ENCODE assay signal across 21 cellular contexts in the genomic region with DNA sequence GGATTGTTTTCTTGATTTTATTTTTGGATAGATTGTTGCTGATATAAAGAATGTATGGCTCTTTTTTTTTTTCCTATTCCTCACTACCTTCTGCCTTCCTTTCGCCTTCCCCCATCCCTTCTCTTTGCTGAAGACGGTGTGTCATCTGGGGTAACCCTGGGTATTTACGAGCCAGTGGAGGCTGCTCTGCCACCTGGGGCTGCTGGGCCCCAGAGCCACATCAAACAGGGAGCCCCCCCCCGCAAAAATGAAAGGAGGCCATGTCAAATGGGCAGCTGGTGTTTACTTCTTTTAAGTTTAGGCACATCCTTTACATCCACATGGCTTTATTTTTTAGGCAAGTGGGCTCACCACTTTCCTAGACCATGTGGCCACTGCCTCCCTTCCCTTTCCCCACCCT. TPM values are rescaled to one million over a fixed set of nuclear protein-coding genes. Genes with fewer than 3 reads are reported as not detected.
DNase-seq lines count a peak whose midpoint lies in the region; ATAC-seq and TF ChIP-seq lines count a peak whose summit lies in the region.
"Had no signal": no experiment of that assay in that cellular context is flagged by ENCODE, and none has a peak within 500 bp of the region (broad histone marks: within the 10 kb centered on the region; RNA-seq: fewer than 3 reads in every experiment).

No MANE protein-coding gene starts in this region.

- no peak overlapping the region for H3K4me3 ChIP-seq in CD4-positive, alpha-beta memory T cell (ENCODE audit: low read length in 2 of 2)
- H3K4me3 ChIP-seq in psoas muscle: no peak overlapping the region
- H3K4me3 ChIP-seq: A549, prostate gland, SK-N-MC, smooth muscle cell, vagina had no signal

- intact Hi-C loops in CD4-positive, alpha-beta memory T cell (cut with micrococcal nuclease): no loop called here
- intact Hi-C loops in psoas muscle (cut with DNase I): no loop called here

- 54 to 70% (median 69%) methylated on average over 4 of the region's 4 CpGs for WGBS in psoas muscle, 3 donors

- peaks cover 4% of the 10 kb centered on the region for H3K9me3 Mint-ChIP-seq in activated CD4-positive, alpha-beta T cell treated with anti-CD3 and anti-CD28 coated beads, Interleukin-2, amount 10 ng/mL, durations not matched to agents 7 days and 5 days
- H3K9me3 Mint-ChIP-seq in CD4-positive, alpha-beta memory T cell: peaks cover 0 to 2% (median 0%) of the 10 kb centered on the region in 8 donors
- peaks cover 2% of the 10 kb centered on the region for H3K9me3 Mint-ChIP-seq in memory B cell

- no peak for DNase-seq in activated CD4-positive, alpha-beta T cell treated with anti-CD3 and anti-CD28 coated beads, Interleukin-2, amount 10 ng/mL, durations not matched to agents 7 days and 5 days
- no peak for DNase-seq in activated CD4-positive, alpha-beta T cell treated with anti-CD3 and anti-CD28 coated beads, Interleukin-2, amount 50 U/mL, for 48 hours
- peak in 1 of 5 donors; percentile 65 for DNase-seq in CD4-positive, alpha-beta memory T cell
- peak; percentile 43 for DNase-seq in SW480 (ENCODE audit: low spot score)
- DNase-seq in memory B cell (ENCODE audit: low spot score in 2 of 2): no peak
- no peak for DNase-seq in psoas muscle
- DNase-seq: activated CD4-positive, alpha-beta T cell treated with anti-CD3 and anti-CD28 coated beads, Interleukin-2, amount 50 U/mL, for 1 hour; aorta; cerebellar nuclear complex; effector memory CD4-positive, alpha-beta T cell; left cardiac atrium; MV-4-11; NCI-H1694 treated with DMSO at 0.1 percent for 48 hours; stimulated activated CD4-positive, alpha-beta T cell treated with anti-CD3 and anti-CD28 coated beads, Interleukin-4, amount 100 ng/mL, for 4 hours had no signal

- H3K9me3 ChIP-seq in CD4-positive, alpha-beta memory T cell (ENCODE audit: control insufficient read depth in 1 of 2, low read length in 2 of 2): no peaks in the 10 kb centered on the region
- no peaks in the 10 kb centered on the region for H3K9me3 ChIP-seq in psoas muscle
- H3K9me3 ChIP-seq: prostate gland, vagina had no signal

- POLR2A ChIA-PET in activated CD4-positive, alpha-beta T cell treated with anti-CD3 and anti-CD28 coated beads, Interleukin-2, amount 10 ng/mL, durations not matched to agents 7 days and 5 days (lab: Charles Lee): no interaction called here
- POLR2A ChIA-PET in CD4-positive, alpha-beta memory T cell (lab: Charles Lee; ENCODE audit: partially characterized antibody): interaction anchor here (0.7 to 11.9 kb wide), 3 partner anchors 16 to 199 kb away, joined by 3 to 172 read pairs (median 5); a partner anchor contains a TSS

- TF ChIP-seq CTCF in psoas muscle (IDR thresholded peaks at IDR 0.05): no peak

- no peak overlapping the region for H3K27ac ChIP-seq in CD4-positive, alpha-beta memory T cell (ENCODE audit: low read depth, low read length)
- H3K27ac ChIP-seq in psoas muscle: no peak overlapping the region
- H3K27ac ChIP-seq: A549, prostate gland, SK-N-MC, vagina had no signal

- peaks cover 95% of the 10 kb centered on the region for H3K4me1 ChIP-seq in CD4-positive, alpha-beta memory T cell (ENCODE audit: insufficient read depth, low read length)
- no peaks in the 10 kb centered on the region for H3K4me1 ChIP-seq in psoas muscle
- H3K4me1 ChIP-seq: prostate gland had no signal

- H3K4me3 Mint-ChIP-seq in activated CD4-positive, alpha-beta T cell treated with anti-CD3 and anti-CD28 coated beads, Interleukin-2, amount 10 ng/mL, durations not matched to agents 7 days and 5 days: no peak overlapping the region
- H3K4me3 Mint-ChIP-seq in CD4-positive, alpha-beta memory T cell: peak overlapping the region in 6 of 8 donors; percentile 12 to 79 (median 68)
- peak overlapping the region; percentile 56 for H3K4me3 Mint-ChIP-seq in memory B cell

- no peaks in the 10 kb centered on the region for H3K36me3 ChIP-seq in CD4-positive, alpha-beta memory T cell (ENCODE audit: insufficient read depth, low read length)
- no peaks in the 10 kb centered on the region for H3K36me3 ChIP-seq in psoas muscle (ENCODE audit: insufficient read depth in 1 of 2, low read depth in 1 of 2)
- H3K36me3 ChIP-seq: prostate gland, vagina had no signal

- H3K27ac Mint-ChIP-seq in activated CD4-positive, alpha-beta T cell treated with anti-CD3 and anti-CD28 coated beads, Interleukin-2, amount 10 ng/mL, durations not matched to agents 7 days and 5 days: peak overlapping the region; percentile 31
- H3K27ac Mint-ChIP-seq in CD4-positive, alpha-beta memory T cell: peak overlapping the region; percentile 25 to 95 (median 78)
- peak overlapping the region; percentile 77 for H3K27ac Mint-ChIP-seq in memory B cell

- H3K4me1 Mint-ChIP-seq in activated CD4-positive, alpha-beta T cell treated with anti-CD3 and anti-CD28 coated beads, Interleukin-2, amount 10 ng/mL, durations not matched to agents 7 days and 5 days: peaks cover 96% of the 10 kb centered on the region
- H3K4me1 Mint-ChIP-seq in CD4-positive, alpha-beta memory T cell: peaks cover 85 to 100% (median 94%) of the 10 kb centered on the region in 4 donors
- peaks cover 85% of the 10 kb centered on the region for H3K4me1 Mint-ChIP-seq in memory B cell

- no peaks in the 10 kb centered on the region for H3K27me3 ChIP-seq in CD4-positive, alpha-beta memory T cell (ENCODE audit: insufficient read depth, low read length)
- H3K27me3 ChIP-seq in psoas muscle (ENCODE audit: insufficient read depth in 3 of 3, low read length in 2 of 3): no peaks in the 10 kb centered on the region
- H3K27me3 ChIP-seq: vagina had no signal

- CTCF ChIA-PET in activated CD4-positive, alpha-beta T cell treated with anti-CD3 and anti-CD28 coated beads, Interleukin-2, amount 10 ng/mL, durations not matched to agents 7 days and 5 days (lab: Charles Lee): interaction anchor here (0.6 to 1.6 kb wide), 2 partner anchors 10 to 16 kb away, joined by 3 to 4 read pairs; no protein-coding TSS in a partner anchor
- CTCF ChIA-PET in CD4-positive, alpha-beta memory T cell (lab: Charles Lee; ENCODE audit: partially characterized antibody): interaction anchor here (0.6 kb wide), 1 partner anchor 12 kb away, joined by 3 read pairs; no protein-coding TSS in a partner anchor

- ATAC-seq in memory B cell (ENCODE audit: low read depth) (no peak), HG02642 (IDR thresholded peaks at IDR 0.05; ENCODE audit: poor library complexity, unreplicated experiment) (no peak), esophagus mucosa (no peak), psoas muscle (no peak)
- ATAC-seq: A549, left cardiac atrium had no signal

- no peaks in the 10 kb centered on the region for H3K27me3 Mint-ChIP-seq in activated CD4-positive, alpha-beta T cell treated with anti-CD3 and anti-CD28 coated beads, Interleukin-2, amount 10 ng/mL, durations not matched to agents 7 days and 5 days
- no peaks in the 10 kb centered on the region for H3K27me3 Mint-ChIP-seq in CD4-positive, alpha-beta memory T cell
- H3K27me3 Mint-ChIP-seq in memory B cell: no peaks in the 10 kb centered on the region

- peaks cover 68% of the 10 kb centered on the region for H3K36me3 Mint-ChIP-seq in activated CD4-positive, alpha-beta T cell treated with anti-CD3 and anti-CD28 coated beads, Interleukin-2, amount 10 ng/mL, durations not matched to agents 7 days and 5 days (ENCODE audit: low read depth)
- peaks cover 29 to 31% of the 10 kb centered on the region in 2 donors for H3K36me3 Mint-ChIP-seq in CD4-positive, alpha-beta memory T cell
- peaks cover 15% of the 10 kb centered on the region for H3K36me3 Mint-ChIP-seq in memory B cell

RNA-seq across cellular contexts. Expression of a gene that starts 25.4 kb away (rescaled TPM):
- 10 to 100 TPM; 56.4 to 56.6 TPM for total RNA-seq in activated CD4-positive, alpha-beta T cell treated with anti-CD3 and anti-CD28 coated beads, Interleukin-2, amount 10 ng/mL, durations not matched to agents 7 days and 5 days
- total RNA-seq in CD4-positive, alpha-beta memory T cell: 10 to 100 TPM; 55.1 to 55.8 TPM
- polyA plus RNA-seq in CD4-positive, alpha-beta memory T cell: 10 to 100 TPM; 63.8 to 64.6 TPM
- total RNA-seq in esophagus mucosa (7.3 TPM), psoas muscle (1 to 10 TPM; 1.0 to 1.6 (median 1.1) TPM)
- polyA plus RNA-seq in psoas muscle: under 1 TPM; 0.52 to 0.65 (median 0.58) TPM
